22 cellular contexts compared by ENCODE assay signal in genomic region chr13:38543561-38543960, GRCh38.
"Had no signal": no experiment of that assay in that cellular context is flagged by ENCODE, and none has a peak within 500 bp of the region (broad histone marks: within the 10 kb centered on the region; RNA-seq: fewer than 3 reads in every experiment).

No MANE protein-coding gene starts in this region.

- H3K4me3 ChIP-seq: gastroesophageal sphincter, heart right ventricle, lower lobe of right lung, pancreas, sigmoid colon, spleen, testis had no signal

- H3K9me3 ChIP-seq: gastroesophageal sphincter, lower lobe of right lung, pancreas, sigmoid colon, testis had no signal

- H3K4me3 Mint-ChIP-seq: activated B cell treated with CpG ODN at 0.5 μM for 24 hours; activated CD4-positive, alpha-beta memory T cell treated with anti-CD3 and anti-CD28 coated beads for 36 hours; activated CD8-positive, alpha-beta memory T cell treated with anti-CD3 and anti-CD28 coated beads, Interleukin-2, amount 10 ng/mL, durations not matched to agents 7 days and 5 days; activated naive CD8-positive, alpha-beta T cell treated with anti-CD3 and anti-CD28 coated beads for 36 hours; activated T-helper 17 cell treated with anti-CD3 and anti-CD28 coated beads, Interleukin-2, amount 50 U/mL, for 72 hours; natural killer cell; stimulated activated memory B cell treated with anti-CD40 and anti-IgM and Interleukin-4, amounts not matched to agents 10 μg/mL and 1 μg/mL and 100 μg/mL, for 72 hours; type B pancreatic cell had no signal

- H3K4me1 ChIP-seq: gastroesophageal sphincter, heart right ventricle, lower lobe of right lung, pancreas, sigmoid colon, spleen, testis had no signal

- H3K27me3 ChIP-seq: brain microvascular endothelial cell, gastroesophageal sphincter, heart right ventricle, pancreas, sigmoid colon, spleen, testis had no signal

- H3K27ac ChIP-seq: brain microvascular endothelial cell, gastroesophageal sphincter, heart right ventricle, lower lobe of right lung, pancreas, sigmoid colon, spleen, testis had no signal

- H3K27ac Mint-ChIP-seq: activated B cell treated with CpG ODN at 0.5 μM for 24 hours; activated CD4-positive, alpha-beta memory T cell treated with anti-CD3 and anti-CD28 coated beads for 36 hours; activated CD8-positive, alpha-beta memory T cell treated with anti-CD3 and anti-CD28 coated beads, Interleukin-2, amount 10 ng/mL, durations not matched to agents 7 days and 5 days; activated naive CD8-positive, alpha-beta T cell treated with anti-CD3 and anti-CD28 coated beads for 36 hours; activated T-helper 17 cell treated with anti-CD3 and anti-CD28 coated beads, Interleukin-2, amount 50 U/mL, for 72 hours; natural killer cell; stimulated activated memory B cell treated with anti-CD40 and anti-IgM and Interleukin-4, amounts not matched to agents 10 μg/mL and 1 μg/mL and 100 μg/mL, for 72 hours; type B pancreatic cell had no signal

- ATAC-seq: activated CD8-positive, alpha-beta memory T cell treated with anti-CD3 and anti-CD28 coated beads, Interleukin-2, amount 10 ng/mL, durations not matched to agents 7 days and 5 days; activated T-helper 17 cell treated with anti-CD3 and anti-CD28 coated beads, Interleukin-2, amount 50 U/mL, for 72 hours; gastroesophageal sphincter; heart right ventricle; lower lobe of right lung; natural killer cell; pancreas; stimulated activated memory B cell treated with anti-CD40 and anti-IgM and Interleukin-4, amounts not matched to agents 10 μg/mL and 1 μg/mL and 100 μg/mL, for 72 hours had no signal

- H3K4me1 Mint-ChIP-seq: activated B cell treated with CpG ODN at 0.5 μM for 24 hours; activated CD8-positive, alpha-beta memory T cell treated with anti-CD3 and anti-CD28 coated beads, Interleukin-2, amount 10 ng/mL, durations not matched to agents 7 days and 5 days; activated naive CD8-positive, alpha-beta T cell treated with anti-CD3 and anti-CD28 coated beads for 36 hours; activated T-helper 17 cell treated with anti-CD3 and anti-CD28 coated beads, Interleukin-2, amount 50 U/mL, for 72 hours; natural killer cell; stimulated activated memory B cell treated with anti-CD40 and anti-IgM and Interleukin-4, amounts not matched to agents 10 μg/mL and 1 μg/mL and 100 μg/mL, for 72 hours had no signal

- H3K36me3 Mint-ChIP-seq: activated CD4-positive, alpha-beta memory T cell treated with anti-CD3 and anti-CD28 coated beads for 36 hours; activated CD8-positive, alpha-beta memory T cell treated with anti-CD3 and anti-CD28 coated beads, Interleukin-2, amount 10 ng/mL, durations not matched to agents 7 days and 5 days; activated naive CD8-positive, alpha-beta T cell treated with anti-CD3 and anti-CD28 coated beads for 36 hours; natural killer cell; stimulated activated memory B cell treated with anti-CD40 and anti-IgM and Interleukin-4, amounts not matched to agents 10 μg/mL and 1 μg/mL and 100 μg/mL, for 72 hours; type B pancreatic cell had no signal

- DNase-seq: activated B cell treated with CpG ODN at 0.5 μM for 24 hours; activated CD4-positive, alpha-beta memory T cell treated with anti-CD3 and anti-CD28 coated beads for 36 hours; activated CD4-positive, alpha-beta T cell treated with anti-CD3 and anti-CD28 coated beads for 4 hours; activated CD8-positive, alpha-beta memory T cell treated with anti-CD3 and anti-CD28 coated beads, Interleukin-2, amount 10 ng/mL, durations not matched to agents 7 days and 5 days; activated naive CD4-positive, alpha-beta T cell; activated naive CD8-positive, alpha-beta T cell treated with anti-CD3 and anti-CD28 coated beads for 36 hours; amniotic stem cell; brain microvascular endothelial cell; cortex of kidney; heart right ventricle; lower lobe of right lung; natural killer cell; pancreas; sigmoid colon; spleen; stimulated activated CD4-positive, alpha-beta T cell treated with anti-CD3 and anti-CD28 coated beads, Interleukin-4, amount 100 ng/mL, for 4 hours; testis had no signal

- FAIRE-seq: endometrium, pancreas had no signal

- H3K9me3 Mint-ChIP-seq: activated naive CD8-positive, alpha-beta T cell treated with anti-CD3 and anti-CD28 coated beads for 36 hours; activated T-helper 17 cell treated with anti-CD3 and anti-CD28 coated beads, Interleukin-2, amount 50 U/mL, for 72 hours; type B pancreatic cell had no signal

- H3K27me3 Mint-ChIP-seq: activated B cell treated with CpG ODN at 0.5 μM for 24 hours; activated CD4-positive, alpha-beta memory T cell treated with anti-CD3 and anti-CD28 coated beads for 36 hours; activated CD8-positive, alpha-beta memory T cell treated with anti-CD3 and anti-CD28 coated beads, Interleukin-2, amount 10 ng/mL, durations not matched to agents 7 days and 5 days; activated naive CD8-positive, alpha-beta T cell treated with anti-CD3 and anti-CD28 coated beads for 36 hours; activated T-helper 17 cell treated with anti-CD3 and anti-CD28 coated beads, Interleukin-2, amount 50 U/mL, for 72 hours; stimulated activated memory B cell treated with anti-CD40 and anti-IgM and Interleukin-4, amounts not matched to agents 10 μg/mL and 1 μg/mL and 100 μg/mL, for 72 hours; type B pancreatic cell had no signal

- H3K36me3 ChIP-seq: brain microvascular endothelial cell, gastroesophageal sphincter, heart right ventricle, lower lobe of right lung, pancreas, sigmoid colon, spleen had no signal
